Comparison of ENCODE assay signal across 1 cellular context in genomic region chr17:64255764-64256163, GRCh38.
A peak's percentile ranks its signal among the peaks of the same experiment; 100 is the strongest.
TF ChIP-seq lines count a peak whose summit lies in the region.

No MANE protein-coding gene starts in this region.

TF ChIP-seq in HepG2, 621 proteins besides CTCF, POLR2A, EP300 and RAD21 (continued from another document):
- TF ChIP-seq, protein P1, sequence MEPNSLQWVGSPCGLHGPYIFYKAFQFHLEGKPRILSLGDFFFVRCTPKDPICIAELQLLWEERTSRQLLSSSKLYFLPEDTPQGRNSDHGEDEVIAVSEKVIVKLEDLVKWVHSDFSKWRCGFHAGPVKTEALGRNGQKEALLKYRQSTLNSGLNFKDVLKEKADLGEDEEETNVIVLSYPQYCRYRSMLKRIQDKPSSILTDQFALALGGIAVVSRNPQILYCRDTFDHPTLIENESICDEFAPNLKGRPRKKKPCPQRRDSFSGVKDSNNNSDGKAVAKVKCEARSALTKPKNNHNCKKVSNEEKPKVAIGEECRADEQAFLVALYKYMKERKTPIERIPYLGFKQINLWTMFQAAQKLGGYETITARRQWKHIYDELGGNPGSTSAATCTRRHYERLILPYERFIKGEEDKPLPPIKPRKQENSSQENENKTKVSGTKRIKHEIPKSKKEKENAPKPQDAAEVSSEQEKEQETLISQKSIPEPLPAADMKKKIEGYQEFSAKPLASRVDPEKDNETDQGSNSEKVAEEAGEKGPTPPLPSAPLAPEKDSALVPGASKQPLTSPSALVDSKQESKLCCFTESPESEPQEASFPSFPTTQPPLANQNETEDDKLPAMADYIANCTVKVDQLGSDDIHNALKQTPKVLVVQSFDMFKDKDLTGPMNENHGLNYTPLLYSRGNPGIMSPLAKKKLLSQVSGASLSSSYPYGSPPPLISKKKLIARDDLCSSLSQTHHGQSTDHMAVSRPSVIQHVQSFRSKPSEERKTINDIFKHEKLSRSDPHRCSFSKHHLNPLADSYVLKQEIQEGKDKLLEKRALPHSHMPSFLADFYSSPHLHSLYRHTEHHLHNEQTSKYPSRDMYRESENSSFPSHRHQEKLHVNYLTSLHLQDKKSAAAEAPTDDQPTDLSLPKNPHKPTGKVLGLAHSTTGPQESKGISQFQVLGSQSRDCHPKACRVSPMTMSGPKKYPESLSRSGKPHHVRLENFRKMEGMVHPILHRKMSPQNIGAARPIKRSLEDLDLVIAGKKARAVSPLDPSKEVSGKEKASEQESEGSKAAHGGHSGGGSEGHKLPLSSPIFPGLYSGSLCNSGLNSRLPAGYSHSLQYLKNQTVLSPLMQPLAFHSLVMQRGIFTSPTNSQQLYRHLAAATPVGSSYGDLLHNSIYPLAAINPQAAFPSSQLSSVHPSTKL (CRISPR knock-in tag; IDR thresholded peaks at IDR 0.05), result 0 out of 2 replicates have a peak, but pooled peaks have one; percentile 7
- TF ChIP-seq ZBTB38 (CRISPR knock-in tag; IDR thresholded peaks at IDR 0.05), result peak; percentile 48; the same call in 1 of the 2 replicates
- no peak for TF ChIP-seq FOXJ3 (CRISPR knock-in tag; IDR thresholded peaks at IDR 0.05; ENCODE audit: borderline replicate concordance)
- no peak for TF ChIP-seq GATA4 (IDR thresholded peaks at IDR 0.05; ENCODE audit: borderline replicate concordance, low read depth)
- peak; percentile 66 for TF ChIP-seq ZEB1 (IDR thresholded peaks at IDR 0.05; ENCODE audit: insufficient replicate concordance, low read depth)
- TF ChIP-seq ZNF598 (CRISPR knock-in tag; IDR thresholded peaks at IDR 0.05; ENCODE audit: borderline replicate concordance), result no peak
- TF ChIP-seq RFXANK (CRISPR knock-in tag; IDR thresholded peaks at IDR 0.05), result no peak
- TF ChIP-seq FOXA1 (IDR thresholded peaks at IDR 0.05), result no peak
- TF ChIP-seq FOXA1 (CRISPR knock-in tag; IDR thresholded peaks at IDR 0.05), result peak; percentile 23; the same call in 1 of the 2 replicates
- no peak for TF ChIP-seq ZNF704 (CRISPR knock-in tag; IDR thresholded peaks at IDR 0.05; ENCODE audit: borderline replicate concordance)
- TF ChIP-seq ZNF724P (CRISPR knock-in tag; IDR thresholded peaks at IDR 0.05; ENCODE audit: borderline replicate concordance), result no peak
- TF ChIP-seq FOXA3 (CRISPR knock-in tag; IDR thresholded peaks at IDR 0.05), result 0 out of 2 replicates have a peak, but pooled peaks have one; percentile 23
- TF ChIP-seq NCOR1 (IDR thresholded peaks at IDR 0.05; ENCODE audit: borderline replicate concordance, low read length), result no peak
- 0 out of 2 replicates have a peak, but pooled peaks have one; percentile 26 for TF ChIP-seq ADNP (CRISPR knock-in tag; IDR thresholded peaks at IDR 0.05)
- TF ChIP-seq FOXP4 (CRISPR knock-in tag; IDR thresholded peaks at IDR 0.05), result peak; percentile 65
- TF ChIP-seq KLF15 (CRISPR knock-in tag; IDR thresholded peaks at IDR 0.05; ENCODE audit: borderline replicate concordance), result no peak
- TF ChIP-seq KMT2B (CRISPR knock-in tag; IDR thresholded peaks at IDR 0.05), result no peak
- TF ChIP-seq PHB2 (IDR thresholded peaks at IDR 0.05; ENCODE audit: partially characterized antibody), result no peak
- TF ChIP-seq TBX3 (IDR thresholded peaks at IDR 0.05; ENCODE audit: borderline replicate concordance), result 0 out of 2 replicates have a peak, but pooled peaks have one; percentile 23
- no peak for TF ChIP-seq ZBTB20 (CRISPR knock-in tag; IDR thresholded peaks at IDR 0.05; ENCODE audit: borderline replicate concordance, low read depth)
- no peak for TF ChIP-seq NFE2 (CRISPR knock-in tag; IDR thresholded peaks at IDR 0.05)
- TF ChIP-seq ZBTB4 (CRISPR knock-in tag; IDR thresholded peaks at IDR 0.05; ENCODE audit: borderline replicate concordance), result no peak
- TF ChIP-seq NCOA5 (CRISPR knock-in tag; IDR thresholded peaks at IDR 0.05), result no peak
- TF ChIP-seq, protein P2, sequence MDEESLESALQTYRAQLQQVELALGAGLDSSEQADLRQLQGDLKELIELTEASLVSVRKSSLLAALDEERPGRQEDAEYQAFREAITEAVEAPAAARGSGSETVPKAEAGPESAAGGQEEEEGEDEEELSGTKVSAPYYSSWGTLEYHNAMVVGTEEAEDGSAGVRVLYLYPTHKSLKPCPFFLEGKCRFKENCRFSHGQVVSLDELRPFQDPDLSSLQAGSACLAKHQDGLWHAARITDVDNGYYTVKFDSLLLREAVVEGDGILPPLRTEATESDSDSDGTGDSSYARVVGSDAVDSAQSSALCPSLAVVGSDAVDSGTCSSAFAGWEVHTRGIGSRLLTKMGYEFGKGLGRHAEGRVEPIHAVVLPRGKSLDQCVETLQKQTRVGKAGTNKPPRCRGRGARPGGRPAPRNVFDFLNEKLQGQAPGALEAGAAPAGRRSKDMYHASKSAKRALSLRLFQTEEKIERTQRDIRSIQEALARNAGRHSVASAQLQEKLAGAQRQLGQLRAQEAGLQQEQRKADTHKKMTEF (CRISPR knock-in tag; IDR thresholded peaks at IDR 0.05), result no peak
- TF ChIP-seq, protein P3, sequence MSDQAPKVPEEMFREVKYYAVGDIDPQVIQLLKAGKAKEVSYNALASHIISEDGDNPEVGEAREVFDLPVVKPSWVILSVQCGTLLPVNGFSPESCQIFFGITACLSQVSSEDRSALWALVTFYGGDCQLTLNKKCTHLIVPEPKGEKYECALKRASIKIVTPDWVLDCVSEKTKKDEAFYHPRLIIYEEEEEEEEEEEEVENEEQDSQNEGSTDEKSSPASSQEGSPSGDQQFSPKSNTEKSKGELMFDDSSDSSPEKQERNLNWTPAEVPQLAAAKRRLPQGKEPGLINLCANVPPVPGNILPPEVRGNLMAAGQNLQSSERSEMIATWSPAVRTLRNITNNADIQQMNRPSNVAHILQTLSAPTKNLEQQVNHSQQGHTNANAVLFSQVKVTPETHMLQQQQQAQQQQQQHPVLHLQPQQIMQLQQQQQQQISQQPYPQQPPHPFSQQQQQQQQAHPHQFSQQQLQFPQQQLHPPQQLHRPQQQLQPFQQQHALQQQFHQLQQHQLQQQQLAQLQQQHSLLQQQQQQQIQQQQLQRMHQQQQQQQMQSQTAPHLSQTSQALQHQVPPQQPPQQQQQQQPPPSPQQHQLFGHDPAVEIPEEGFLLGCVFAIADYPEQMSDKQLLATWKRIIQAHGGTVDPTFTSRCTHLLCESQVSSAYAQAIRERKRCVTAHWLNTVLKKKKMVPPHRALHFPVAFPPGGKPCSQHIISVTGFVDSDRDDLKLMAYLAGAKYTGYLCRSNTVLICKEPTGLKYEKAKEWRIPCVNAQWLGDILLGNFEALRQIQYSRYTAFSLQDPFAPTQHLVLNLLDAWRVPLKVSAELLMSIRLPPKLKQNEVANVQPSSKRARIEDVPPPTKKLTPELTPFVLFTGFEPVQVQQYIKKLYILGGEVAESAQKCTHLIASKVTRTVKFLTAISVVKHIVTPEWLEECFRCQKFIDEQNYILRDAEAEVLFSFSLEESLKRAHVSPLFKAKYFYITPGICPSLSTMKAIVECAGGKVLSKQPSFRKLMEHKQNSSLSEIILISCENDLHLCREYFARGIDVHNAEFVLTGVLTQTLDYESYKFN (CRISPR knock-in tag; conservative IDR thresholded peaks at IDR 0.05), result 0 out of 2 replicates have a peak, but pooled peaks have one; percentile 40
